10 cellular contexts compared by ENCODE assay signal in the genomic region with DNA sequence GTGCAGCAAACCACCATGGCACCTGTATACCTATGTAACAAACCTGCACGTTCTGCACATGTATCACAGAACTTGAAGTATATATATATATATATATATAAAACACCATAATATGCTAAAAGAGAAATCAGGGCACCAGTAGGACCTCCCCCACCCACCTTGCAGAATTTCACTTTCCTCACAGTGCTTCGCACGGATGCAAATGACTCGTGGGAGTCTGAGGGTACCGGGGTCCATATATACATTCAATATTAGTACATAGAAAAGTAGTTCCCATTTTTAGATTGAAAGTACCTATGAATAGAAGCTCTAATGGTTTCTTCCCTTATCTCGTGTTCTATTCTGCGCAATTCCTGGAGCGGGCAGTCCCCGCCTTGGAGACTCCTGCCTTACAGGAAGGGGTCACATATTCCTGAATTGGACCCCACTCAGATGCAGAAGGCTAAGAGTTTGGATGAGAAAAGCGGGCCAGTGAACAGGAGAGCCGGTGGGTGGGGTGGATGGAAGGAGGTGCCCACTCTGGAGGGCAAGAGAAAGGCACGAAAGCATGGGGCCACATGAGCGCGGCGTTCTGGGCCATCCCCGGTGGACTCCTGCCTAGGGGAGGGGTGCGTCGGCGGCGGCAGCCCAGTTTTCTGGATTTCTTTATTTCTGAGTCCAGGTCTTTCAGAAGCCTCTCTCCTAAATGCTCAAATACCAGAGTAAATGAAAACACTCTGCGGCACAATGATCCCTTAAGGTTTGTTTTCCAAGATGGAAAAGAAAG.
A peak's percentile ranks its signal among the peaks of the same experiment; 100 is the strongest.
DNase-seq lines count a peak whose midpoint lies in the region; ATAC-seq and TF ChIP-seq lines count a peak whose summit lies in the region.
"Had no signal": no experiment of that assay in that cellular context is flagged by ENCODE, and none has a peak within 500 bp of the region (broad histone marks: within the 10 kb centered on the region; RNA-seq: fewer than 3 reads in every experiment).

No MANE protein-coding gene starts in this region.

- H3K9ac ChIP-seq in subcutaneous abdominal adipose tissue (ENCODE audit: low read length in 5 of 5), result peak overlapping the region in 1 of 5 donors; percentile 15

- peaks cover 35% of the 10 kb centered on the region for H3K36me3 Mint-ChIP-seq in activated CD4-positive, alpha-beta T cell treated with anti-CD3 and anti-CD28 coated beads for 36 hours (ENCODE audit: low read depth)
- H3K36me3 Mint-ChIP-seq in activated naive CD8-positive, alpha-beta T cell treated with anti-CD3 and anti-CD28 coated beads, Interleukin-2, amount 50 U/mL, for 24 hours (ENCODE audit: low read depth), result peaks cover 24% of the 10 kb centered on the region

- no peaks in the 10 kb centered on the region for H3K27me3 Mint-ChIP-seq in activated CD4-positive, alpha-beta T cell treated with anti-CD3 and anti-CD28 coated beads for 36 hours
- H3K27me3 Mint-ChIP-seq in activated naive CD8-positive, alpha-beta T cell treated with anti-CD3 and anti-CD28 coated beads, Interleukin-2, amount 50 U/mL, for 24 hours, result no peaks in the 10 kb centered on the region

- CTCF ChIA-PET in activated CD4-positive, alpha-beta T cell treated with anti-CD3 and anti-CD28 coated beads for 36 hours (lab: Charles Lee), result interaction anchor here (1.2 kb wide), 1 partner anchor 177 kb away, joined by 3 read pairs; no protein-coding TSS in a partner anchor

- no peaks in the 10 kb centered on the region for H3K27me3 ChIP-seq in layer of hippocampus (ENCODE audit: control insufficient read depth, insufficient read depth, low read length)
- peaks cover 0 to 5% (median 0%) of the 10 kb centered on the region in 5 donors for H3K27me3 ChIP-seq in subcutaneous abdominal adipose tissue (ENCODE audit: control insufficient read depth in 5 of 5, insufficient read depth in 4 of 5, low read length in 5 of 5)
- no peaks in the 10 kb centered on the region for H3K27me3 ChIP-seq in BE2C

- no peak for DNase-seq in activated CD4-positive, alpha-beta T cell treated with anti-CD3 and anti-CD28 coated beads for 36 hours
- no peak for DNase-seq in activated CD4-positive, alpha-beta T cell treated with anti-CD3 and anti-CD28 coated beads, Interleukin-2, amount 50 U/mL, for 1 hour
- no peak for DNase-seq in activated naive CD8-positive, alpha-beta T cell treated with anti-CD3 and anti-CD28 coated beads, Interleukin-2, amount 50 U/mL, for 24 hours
- no peak for DNase-seq in NCI-H2081 treated with DMSO at 0.1 percent for 48 hours (lab: John Stamatoyannopoulos, UW)
- DNase-seq in NOMO-1 treated with dmso at 0.1 percent for 144 hours (lab: John Stamatoyannopoulos, UW; ENCODE audit: unreplicated experiment), result no peak
- no peak for DNase-seq in BE2C
- DNase-seq: NCI-H1105 treated with DMSO at 0.1 percent for 48 hours had no signal

- no peak for ATAC-seq in activated CD4-positive, alpha-beta T cell treated with anti-CD3 and anti-CD28 coated beads for 36 hours
- no peak for ATAC-seq in activated naive CD8-positive, alpha-beta T cell treated with anti-CD3 and anti-CD28 coated beads, Interleukin-2, amount 50 U/mL, for 24 hours

- intact Hi-C loops in activated CD4-positive, alpha-beta T cell treated with anti-CD3 and anti-CD28 coated beads for 36 hours (cut with DNase I, micrococcal nuclease), result no loop called here

- no peaks in the 10 kb centered on the region for H3K9me3 ChIP-seq in subcutaneous abdominal adipose tissue (ENCODE audit: control insufficient read depth in 5 of 5, low read length in 5 of 5)
- no peaks in the 10 kb centered on the region for H3K9me3 ChIP-seq in BE2C

- H3K4me1 ChIP-seq in subcutaneous abdominal adipose tissue (ENCODE audit: control insufficient read depth in 5 of 5, insufficient read depth in 5 of 5, low read length in 5 of 5) (peaks cover 3 to 31% (median 16%) of the 10 kb centered on the region in 5 donors), BE2C (no peaks in the 10 kb centered on the region)

- H3K4me3 ChIP-seq in subcutaneous abdominal adipose tissue (ENCODE audit: low read depth in 1 of 5, low read length in 5 of 5) (peak overlapping the region in 4 of 5 donors; percentile 10 to 62 (median 44)), BE2C (ENCODE audit: low read depth, low read length) (no peak overlapping the region)
- H3K4me3 ChIP-seq: cardiac muscle cell had no signal

- H3K4me3 Mint-ChIP-seq in activated CD4-positive, alpha-beta T cell treated with anti-CD3 and anti-CD28 coated beads for 36 hours, result no peak overlapping the region
- no peak overlapping the region for H3K4me3 Mint-ChIP-seq in activated naive CD8-positive, alpha-beta T cell treated with anti-CD3 and anti-CD28 coated beads, Interleukin-2, amount 50 U/mL, for 24 hours

- peaks cover 8% of the 10 kb centered on the region for H3K9me3 Mint-ChIP-seq in activated CD4-positive, alpha-beta T cell treated with anti-CD3 and anti-CD28 coated beads for 36 hours (ENCODE audit: low read depth)
- H3K9me3 Mint-ChIP-seq in activated naive CD8-positive, alpha-beta T cell treated with anti-CD3 and anti-CD28 coated beads, Interleukin-2, amount 50 U/mL, for 24 hours, result peaks cover under 1% of the 10 kb centered on the region

- H3K27ac Mint-ChIP-seq in activated CD4-positive, alpha-beta T cell treated with anti-CD3 and anti-CD28 coated beads for 36 hours, result peak overlapping the region; percentile 9
- H3K27ac Mint-ChIP-seq in activated naive CD8-positive, alpha-beta T cell treated with anti-CD3 and anti-CD28 coated beads, Interleukin-2, amount 50 U/mL, for 24 hours, result peak overlapping the region; percentile 60

- TF ChIP-seq CTCF in BE2C (IDR thresholded peaks at IDR 0.05; ENCODE audit: low read depth, low read length), result no peak

- POLR2A ChIA-PET in activated CD4-positive, alpha-beta T cell treated with anti-CD3 and anti-CD28 coated beads for 36 hours (lab: Charles Lee), result no interaction called here

- H3K4me1 Mint-ChIP-seq in activated CD4-positive, alpha-beta T cell treated with anti-CD3 and anti-CD28 coated beads for 36 hours, result peaks cover 83% of the 10 kb centered on the region
- peaks cover 81% of the 10 kb centered on the region for H3K4me1 Mint-ChIP-seq in activated naive CD8-positive, alpha-beta T cell treated with anti-CD3 and anti-CD28 coated beads, Interleukin-2, amount 50 U/mL, for 24 hours

- H3K36me3 ChIP-seq in subcutaneous abdominal adipose tissue (ENCODE audit: control insufficient read depth in 5 of 5, insufficient read depth in 5 of 5, low read length in 5 of 5) (no peaks in the 10 kb centered on the region), BE2C (no peaks in the 10 kb centered on the region)
- H3K36me3 ChIP-seq: cardiac muscle cell had no signal

- H3K27ac ChIP-seq in layer of hippocampus (ENCODE audit: low read depth, low read length), result peak overlapping the region; percentile 81
- no peak overlapping the region for H3K27ac ChIP-seq in subcutaneous abdominal adipose tissue (ENCODE audit: low read depth, low read length)
- H3K27ac ChIP-seq: cardiac muscle cell had no signal
